15 cellular contexts compared by ENCODE assay signal in the genomic region with DNA sequence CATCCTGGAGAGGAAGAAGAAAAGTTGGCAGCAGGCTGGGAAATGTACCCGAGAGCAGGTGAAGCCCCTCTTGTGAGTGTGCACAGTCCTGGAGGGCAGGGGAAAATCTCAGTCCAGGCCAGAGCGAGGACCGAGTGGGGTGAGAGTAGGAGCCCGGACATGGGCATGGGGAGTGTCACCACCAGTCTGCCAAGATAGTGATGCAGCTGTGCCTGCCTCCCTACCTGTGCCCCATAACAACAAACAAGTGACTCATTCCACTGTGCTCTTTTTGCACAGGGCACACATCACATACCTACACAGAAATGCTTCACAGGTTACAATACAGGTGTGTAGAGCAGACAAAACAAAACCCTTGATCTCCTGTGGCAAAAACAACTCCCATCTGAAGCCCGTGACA.
DNase-seq lines count a peak whose midpoint lies in the region; ATAC-seq and TF ChIP-seq lines count a peak whose summit lies in the region.
"Had no signal": no experiment of that assay in that cellular context is flagged by ENCODE, and none has a peak within 500 bp of the region (broad histone marks: within the 10 kb centered on the region; RNA-seq: fewer than 3 reads in every experiment).

No MANE protein-coding gene starts in this region.

- no peak overlapping the region for H4K91ac ChIP-seq in H9 (ENCODE audit: insufficient read length, low read depth, low read length)

- H3T11ph ChIP-seq in H9 (ENCODE audit: low read length), result no peak overlapping the region

- no peak overlapping the region for H3K4me3 Mint-ChIP-seq in H9
- H3K4me3 Mint-ChIP-seq in chondrocyte (ENCODE audit: unreplicated experiment), result no peak overlapping the region
- H3K4me3 Mint-ChIP-seq: CD8-positive, alpha-beta memory T cell had no signal

- H3K18ac ChIP-seq in H9 (ENCODE audit: insufficient read length, low read depth, low read length), result no peak overlapping the region

- no peaks in the 10 kb centered on the region for H4K20me1 ChIP-seq in H9 (ENCODE audit: control insufficient read depth, insufficient read depth, insufficient read length)

- no CpG with 5 or more reads among the region's 5 CpGs for WGBS in H9 (ENCODE audit: extremely low coverage, insufficient read length, low lambda C conversion rate)

- H2BK20ac ChIP-seq in H9 (ENCODE audit: low read depth, low read length, poor library complexity, severe bottlenecking), result no peak overlapping the region

- H3K27me3 ChIP-seq in H9 (ENCODE audit: insufficient read depth, low read length), result no peaks in the 10 kb centered on the region
- H3K27me3 ChIP-seq: BE2C had no signal

- no peak overlapping the region for H3K9ac ChIP-seq in H9 (ENCODE audit: extremely low read depth, insufficient read length, low read length)
- H3K9ac ChIP-seq: GM23248 had no signal

- no peak overlapping the region for H3K4ac ChIP-seq in H9 (ENCODE audit: low read depth, low read length)

- H3K27ac Mint-ChIP-seq in H9 (no peak overlapping the region; a peak in 1 of 7 replicates), chondrocyte (ENCODE audit: unreplicated experiment) (peak overlapping the region; percentile 62)

- H2BK5ac ChIP-seq in H9 (ENCODE audit: insufficient read length, low read length), result no peak overlapping the region

- H3K56ac ChIP-seq in H9 (ENCODE audit: insufficient read length, low read depth, low read length), result no peak overlapping the region

- H3K9me3 Mint-ChIP-seq in H9, result peaks cover 0 to 3% of the 10 kb centered on the region in 2 experiments; a peak in 1 of 5 replicates
- H3K9me3 Mint-ChIP-seq in chondrocyte (ENCODE audit: low read depth), result peaks cover 4% of the 10 kb centered on the region
- H3K9me3 Mint-ChIP-seq: CD8-positive, alpha-beta memory T cell had no signal

- H3K79me2 ChIP-seq in H9 (ENCODE audit: insufficient read depth, low read length), result no peaks in the 10 kb centered on the region

- no peak overlapping the region for H2BK120ac ChIP-seq in H9 (ENCODE audit: low read depth, low read length, poor library complexity, severe bottlenecking)

- H3K36me3 Mint-ChIP-seq in H9 (ENCODE audit: insufficient read depth in 1 of 3, low read depth in 3 of 3) (no peaks in the 10 kb centered on the region), chondrocyte (ENCODE audit: low read depth) (no peaks in the 10 kb centered on the region)

- no peaks in the 10 kb centered on the region for H3K23me2 ChIP-seq in H9 (ENCODE audit: insufficient read length, low read depth, low read length, poor library complexity, severe bottlenecking)

- H3K27ac ChIP-seq in H9 (ENCODE audit: insufficient read length, low read depth, low read length), result no peak overlapping the region
- H3K27ac ChIP-seq: GM23248 had no signal

- TF ChIP-seq CTCF in H9 (conservative IDR thresholded peaks at IDR 0.05), result no peak
- no peak for TF ChIP-seq CTCF in chondrocyte (IDR thresholded peaks at IDR 0.05)

- no peak overlapping the region for H2AFZ ChIP-seq in H9 (ENCODE audit: low read length)
- H2AFZ ChIP-seq: GM23248 had no signal

- H3K14ac ChIP-seq in H9 (ENCODE audit: insufficient read depth, low read length), result 0 out of 2 replicates have a peak overlapping the region, but pooled peaks have one; percentile 42

- DNase-seq in H9 (no peak), chondrocyte (ENCODE audit: low spot score) (no peak), kidney tubule cell (ENCODE audit: low spot score) (peak; percentile 17), germinal center (ENCODE audit: low spot score) (no peak)
- DNase-seq: BE2C; CD8-positive, alpha-beta memory T cell; DMS79; GM23248; H7; IMR-90; KBM-7 had no signal

- no peaks in the 10 kb centered on the region for H3K79me1 ChIP-seq in H9 (ENCODE audit: insufficient read depth, low read depth, low read length, poor library complexity, severe bottlenecking)

- no peak overlapping the region for H2AK5ac ChIP-seq in H9 (ENCODE audit: insufficient read length, low read length)

- no peaks in the 10 kb centered on the region for H3K9me3 ChIP-seq in H9 (ENCODE audit: control insufficient read depth, low read depth, low read length)
- H3K9me3 ChIP-seq: BE2C had no signal

- H3K4me2 ChIP-seq in H9 (ENCODE audit: insufficient read depth, insufficient read length, low read length), result no peak overlapping the region

- H2BK15ac ChIP-seq in H9 (ENCODE audit: low read depth, low read length), result no peak overlapping the region

- peaks cover 5% of the 10 kb centered on the region; the same call in 1 of the 2 replicates for H3K4me1 ChIP-seq in H9 (ENCODE audit: insufficient read depth, low read length)
- H3K4me1 ChIP-seq: BE2C had no signal

- H4K5ac ChIP-seq in H9 (ENCODE audit: insufficient read length, low read depth, low read length), result no peak overlapping the region

- no peak overlapping the region for H4K8ac ChIP-seq in H9 (replicated peaks; ENCODE audit: insufficient read length, low read depth, low read length)

- peaks cover 35% of the 10 kb centered on the region in 2 experiments for H3K4me1 Mint-ChIP-seq in H9
- H3K4me1 Mint-ChIP-seq in chondrocyte (ENCODE audit: low read depth), result peaks cover 54% of the 10 kb centered on the region
- H3K4me1 Mint-ChIP-seq: CD8-positive, alpha-beta memory T cell had no signal

- ATAC-seq in HG03139 (IDR thresholded peaks at IDR 0.05; ENCODE audit: unreplicated experiment) (no peak), HG03565 (IDR thresholded peaks at IDR 0.05; ENCODE audit: unreplicated experiment) (no peak), HG03520 (IDR thresholded peaks at IDR 0.05; ENCODE audit: unreplicated experiment) (no peak)
- ATAC-seq: GM12878 had no signal

- H3K23ac ChIP-seq in H9 (ENCODE audit: insufficient read length, low read depth, low read length), result no peak overlapping the region

- no peaks in the 10 kb centered on the region for H3K27me3 Mint-ChIP-seq in H9 (ENCODE audit: low read depth)
- H3K27me3 Mint-ChIP-seq in chondrocyte (ENCODE audit: low read depth), result no peaks in the 10 kb centered on the region

- H2BK12ac ChIP-seq in H9 (ENCODE audit: insufficient read length, low read depth, low read length), result no peak overlapping the region
